12 cellular contexts compared by ENCODE assay signal in genomic region chr12:96347130-96347699, GRCh38. TPM values are rescaled to one million over a fixed set of nuclear protein-coding genes. Genes with fewer than 3 reads are reported as not detected.
DNase-seq lines count a peak whose midpoint lies in the region; ATAC-seq and TF ChIP-seq lines count a peak whose summit lies in the region.
"Had no signal": no experiment of that assay in that cellular context is flagged by ENCODE, and none has a peak within 500 bp of the region (broad histone marks: within the 10 kb centered on the region; RNA-seq: fewer than 3 reads in every experiment).

No MANE protein-coding gene starts in this region.

- no TSS peak for BruUV-seq in PC-9 (replicated peaks; lab: Mats Ljungman, UMichigan)

- peaks cover 60% of the 10 kb centered on the region for H3K4me1 Mint-ChIP-seq in activated CD4-positive, alpha-beta memory T cell treated with anti-CD3 and anti-CD28 coated beads for 36 hours (ENCODE audit: low read depth)

- H3F3A ChIP-seq in GM23248 (ENCODE audit: insufficient read depth) (peaks cover 73% of the 10 kb centered on the region), PC-9 (ENCODE audit: insufficient read depth, low read depth) (peaks cover 17% of the 10 kb centered on the region; the same call in 1 of the 2 replicates)

- no peak for TF ChIP-seq EP300 in gastroesophageal sphincter (IDR thresholded peaks at IDR 0.05)

- H3K36me3 ChIP-seq in GM23248 (ENCODE audit: low read depth) = peaks cover 15% of the 10 kb centered on the region
- peaks cover 0 to 3% of the 10 kb centered on the region in 2 donors for H3K36me3 ChIP-seq in gastroesophageal sphincter
- peaks cover 0 to 4% of the 10 kb centered on the region in 2 donors for H3K36me3 ChIP-seq in gastrocnemius medialis
- H3K36me3 ChIP-seq in PC-9 (ENCODE audit: low read depth) = peaks cover 13% of the 10 kb centered on the region
- H3K36me3 ChIP-seq in aorta (ENCODE audit: control insufficient read depth in 1 of 2, insufficient read depth in 2 of 2, low read length in 1 of 2) = peaks cover 0 to 2% of the 10 kb centered on the region in 2 donors
- H3K36me3 ChIP-seq: pancreas had no signal

- H3K9ac ChIP-seq in GM23248 = peak overlapping the region; percentile 23; the same call in 1 of the 2 replicates
- H3K9ac ChIP-seq: SK-N-SH had no signal

- H3K27ac ChIP-seq in GM23248 (peak overlapping the region; percentile 38), gastroesophageal sphincter (peak overlapping the region; percentile 68 to 75 (median 72)), gastrocnemius medialis (peak overlapping the region in 3 of 4 donors; percentile 57 to 62 (median 60)), PC-9 (no peak overlapping the region), aorta (ENCODE audit: low read depth in 1 of 2, low read length in 2 of 2) (no peak overlapping the region)
- H3K27ac ChIP-seq: pancreas had no signal

- H3K4me2 ChIP-seq in GM23248 (ENCODE audit: unreplicated experiment) = peak overlapping the region; percentile 58
- H3K4me2 ChIP-seq in PC-9 = no peak overlapping the region
- H3K4me2 ChIP-seq: SK-N-SH had no signal

- no peaks in the 10 kb centered on the region for H3K9me2 ChIP-seq in GM23248 (ENCODE audit: insufficient read depth)
- no peaks in the 10 kb centered on the region for H3K9me2 ChIP-seq in PC-9 (ENCODE audit: insufficient read depth)
- H3K9me2 ChIP-seq: SK-N-SH had no signal

- H3K4me1 ChIP-seq in GM23248 (ENCODE audit: insufficient read depth) (peaks cover 28% of the 10 kb centered on the region), gastroesophageal sphincter (peaks cover 7 to 45% (median 9%) of the 10 kb centered on the region in 3 donors), gastrocnemius medialis (peaks cover 9 to 19% of the 10 kb centered on the region in 2 donors), PC-9 (replicated peaks; ENCODE audit: insufficient read depth) (no peaks in the 10 kb centered on the region), aorta (ENCODE audit: control insufficient read depth in 1 of 2, insufficient read depth in 2 of 2, low read length in 2 of 2) (peaks cover 1 to 3% of the 10 kb centered on the region in 2 donors)
- H3K4me1 ChIP-seq: pancreas had no signal

- H3K79me2 ChIP-seq in GM23248 (ENCODE audit: insufficient read depth) (peaks cover 100% of the 10 kb centered on the region), PC-9 (ENCODE audit: low read depth) (peaks cover 98% of the 10 kb centered on the region)

- H3K9me3 Mint-ChIP-seq in activated CD4-positive, alpha-beta memory T cell treated with anti-CD3 and anti-CD28 coated beads for 36 hours = peaks cover 29% of the 10 kb centered on the region

- peaks cover 31% of the 10 kb centered on the region for H3K36me3 Mint-ChIP-seq in activated CD4-positive, alpha-beta memory T cell treated with anti-CD3 and anti-CD28 coated beads for 36 hours

- peak overlapping the region; percentile 51 for H3K27ac Mint-ChIP-seq in activated CD4-positive, alpha-beta memory T cell treated with anti-CD3 and anti-CD28 coated beads for 36 hours

- no peak for TF ChIP-seq POLR2A in gastroesophageal sphincter (IDR thresholded peaks at IDR 0.05)
- TF ChIP-seq POLR2A in gastrocnemius medialis (IDR thresholded peaks at IDR 0.05) = no peak

- POLR2A ChIA-PET in activated CD4-positive, alpha-beta memory T cell treated with anti-CD3 and anti-CD28 coated beads for 36 hours (lab: Charles Lee) = no interaction called here
- POLR2A ChIA-PET in PC-9 (lab: Charles Lee; ENCODE audit: unreplicated experiment) = interaction anchor here (0.7 kb wide), 1 partner anchor 140 kb away, joined by 8 read pairs; no protein-coding TSS in a partner anchor

- intact Hi-C loops in activated CD4-positive, alpha-beta memory T cell treated with anti-CD3 and anti-CD28 coated beads for 36 hours (cut with micrococcal nuclease) = no loop called here
- intact Hi-C loops in gastrocnemius medialis (cut with DNase I; ENCODE audit: low total_unique reads) (no loop called here), PC-9 (cut with micrococcal nuclease; ENCODE audit: unreplicated experiment) (no loop called here), aorta (cut with DNase I) (no loop called here)

- H2AFZ ChIP-seq in GM23248 = no peak overlapping the region
- no peak overlapping the region for H2AFZ ChIP-seq in PC-9

- WGBS in GM23248 (ENCODE audit: low coverage in 1 of 2, low lambda C conversion rate in 2 of 2, missing lambda C conversion rate in 2 of 2), 2 experiments = 60% methylated on average over 4 to 5 of the region's 5 CpGs
- 5 to 42% methylated on average over 2 to 3 of the region's 5 CpGs for WGBS in gastroesophageal sphincter (ENCODE audit: low coverage in 1 of 2), 2 donors
- WGBS in aorta, 2 donors = 30 to 43% methylated on average over 4 to 5 of the region's 5 CpGs

- in situ Hi-C loops in GM23248 (cut with MboI) = no loop called here
- in situ Hi-C loops in gastrocnemius medialis (cut with MboI; ENCODE audit: low sequenced_read_pairs in 4 of 4) = no loop called here

- H3K4me3 Mint-ChIP-seq in activated CD4-positive, alpha-beta memory T cell treated with anti-CD3 and anti-CD28 coated beads for 36 hours = no peak overlapping the region

- H3K9me3 ChIP-seq in GM23248 (ENCODE audit: low read depth) (no peaks in the 10 kb centered on the region), gastroesophageal sphincter (peaks cover 0 to 21% (median 0%) of the 10 kb centered on the region in 3 donors), gastrocnemius medialis (peaks cover 0 to 15% (median 4%) of the 10 kb centered on the region in 3 donors), PC-9 (ENCODE audit: insufficient read depth, low read depth) (peaks cover 12% of the 10 kb centered on the region), aorta (ENCODE audit: control insufficient read depth, low read length) (peaks cover 2% of the 10 kb centered on the region)
- H3K9me3 ChIP-seq: pancreas had no signal

- no peaks in the 10 kb centered on the region for H3K27me3 Mint-ChIP-seq in activated CD4-positive, alpha-beta memory T cell treated with anti-CD3 and anti-CD28 coated beads for 36 hours

- H3K4me3 ChIP-seq in GM23248 (peak overlapping the region; percentile 17), gastroesophageal sphincter (peak overlapping the region; percentile 34 to 35), gastrocnemius medialis (peak overlapping the region in 3 of 4 donors; percentile 3 to 30 (median 28)), PC-9 (no peak overlapping the region), aorta (ENCODE audit: low read length in 2 of 2) (no peak overlapping the region)
- H3K4me3 ChIP-seq: pancreas had no signal

- TF ChIP-seq CTCF in gastroesophageal sphincter (IDR thresholded peaks at IDR 0.05) (no peak), gastrocnemius medialis (IDR thresholded peaks at IDR 0.05 in 4 of 5, conservative IDR thresholded peaks at IDR 0.05 in 1 of 5) (no peak), PC-9 (conservative IDR thresholded peaks at IDR 0.05) (no peak)

- H3K27me3 ChIP-seq in GM23248 (replicated peaks; ENCODE audit: insufficient read depth) (no peaks in the 10 kb centered on the region), gastroesophageal sphincter (no peaks in the 10 kb centered on the region), gastrocnemius medialis (no peaks in the 10 kb centered on the region), PC-9 (ENCODE audit: insufficient read depth, low read depth) (no peaks in the 10 kb centered on the region), aorta (ENCODE audit: control insufficient read depth in 1 of 2, insufficient read depth in 2 of 2, low read length in 1 of 2) (no peaks in the 10 kb centered on the region)
- H3K27me3 ChIP-seq: pancreas had no signal

- ATAC-seq in gastroesophageal sphincter = no peak
- no peak for ATAC-seq in gastrocnemius medialis
- no peak for ATAC-seq in aorta (ENCODE audit: low FRiP score)

- no peak for DNase-seq in GM23248
- DNase-seq in activated CD4-positive, alpha-beta memory T cell treated with anti-CD3 and anti-CD28 coated beads for 36 hours = no peak
- DNase-seq in gastrocnemius medialis = no peak
- no peak for DNase-seq in NCI-H345 (lab: John Stamatoyannopoulos, UW)
- no peak for DNase-seq in PC-9
- no peak for DNase-seq in aorta
- DNase-seq in NCI-H774 (lab: John Stamatoyannopoulos, UW) = no peak
- DNase-seq: activated effector memory CD4-positive, alpha-beta T cell treated with anti-CD3 and anti-CD28 coated beads, Interleukin-2, amount 50 U/mL, for 16 hours; NCI-H2081; pancreas; SK-N-SH had no signal

- CTCF ChIA-PET in activated CD4-positive, alpha-beta memory T cell treated with anti-CD3 and anti-CD28 coated beads for 36 hours (lab: Charles Lee) = interaction anchor here (0.5 to 1.8 kb wide), 3 partner anchors 54 to 169 kb away, joined by 3 to 9 read pairs (median 4); no protein-coding TSS in a partner anchor
- CTCF ChIA-PET in PC-9 (lab: Charles Lee) = interaction anchor here (0.7 kb wide), 1 partner anchor 1060 kb away, joined by 3 read pairs; no protein-coding TSS in a partner anchor

- H4K20me1 ChIP-seq in GM23248 (ENCODE audit: insufficient read depth) (peaks cover 33% of the 10 kb centered on the region), PC-9 (ENCODE audit: insufficient read depth) (peaks cover 16% of the 10 kb centered on the region)

RNA-seq across cellular contexts. Expression of gene CDK17, which starts 53.0 kb away (rescaled TPM):
- 62.7 and 91.9 TPM in 2 replicates for total RNA-seq in GM23248 (2014; rRNA removed; shearing (Covaris generic))
- polyA plus RNA-seq in GM23248 (2016; fragmentation: Nextera tagmentation; extraction: Ambion mirVana) = 29.3 and 30.0 TPM in 2 replicates
- total RNA-seq in activated CD4-positive, alpha-beta memory T cell treated with anti-CD3 and anti-CD28 coated beads for 36 hours = 10 to 100 TPM; 34.5 to 35.7 TPM
- 10 to 100 TPM; 54.4 to 77.9 (median 62.9) TPM for total RNA-seq in gastroesophageal sphincter
- 10 to 100 TPM; 10.9 to 25.1 (median 20.9) TPM for total RNA-seq in gastrocnemius medialis
- total RNA-seq in PC-9 (2021) = 22.5 and 29.0 TPM in 2 replicates
- total RNA-seq in aorta = 10 to 100 TPM; 41.5 to 69.7 TPM
- polyA plus RNA-seq in aorta = 10 to 100 TPM in 1 of 2 donors, 1 to 10 TPM in 1; 5.3 to 13.9 TPM

Comparison
In these comparisons a context has a peak if more than half of its experiments do, and no peak if none do; other contexts are left out.
1. H3K27ac ChIP-seq: peak in GM23248 (single experiment), gastroesophageal sphincter (4 of 4) and gastrocnemius medialis (3 of 4); none in PC-9 (single experiment) and aorta (0 of 2).
2. H3K4me3 ChIP-seq: peak in GM23248 (single experiment), gastroesophageal sphincter (2 of 2) and gastrocnemius medialis (3 of 4); none in PC-9 (single experiment) and aorta (0 of 2).